Comparison of ENCODE assay signal across 29 cellular contexts in genomic region chr14:63343878-63344277, GRCh38. TPM values are rescaled to one million over a fixed set of nuclear protein-coding genes. Genes with fewer than 3 reads are reported as not detected.
DNase-seq lines count a peak whose midpoint lies in the region; ATAC-seq and TF ChIP-seq lines count a peak whose summit lies in the region.
"Had no signal": no experiment of that assay in that cellular context is flagged by ENCODE, and none has a peak within 500 bp of the region (broad histone marks: within the 10 kb centered on the region; RNA-seq: fewer than 3 reads in every experiment).

No MANE protein-coding gene starts in this region.

- dilution Hi-C loops in IMR-90 (cut with HindIII; ENCODE audit: low sequenced_read_pairs, unreplicated experiment) = no loop called here
- dilution Hi-C loops in mammary epithelial cell (cut with HindIII; ENCODE audit: low sequenced_read_pairs) = no loop called here

- peak; percentile 55 for DNase-seq in A673 (ENCODE audit: low spot score)
- DNase-seq in IMR-90 = peak; percentile 56
- DNase-seq in mammary epithelial cell = peak; percentile 7
- DNase-seq in foreskin keratinocyte = peak; percentile 8 to 39
- no peak for DNase-seq in NCI-H2227 (lab: John Stamatoyannopoulos, UW; ENCODE audit: unreplicated experiment)
- DNase-seq in spleen = no peak
- no peak for DNase-seq in activated CD4-positive, alpha-beta memory T cell treated with anti-CD3 and anti-CD28 coated beads for 36 hours
- DNase-seq: 8988T; activated CD8-positive, alpha-beta T cell treated with anti-CD3 and anti-CD28 coated beads for 36 hours; activated naive CD8-positive, alpha-beta T cell treated with anti-CD3 and anti-CD28 coated beads for 36 hours; CD4-positive, alpha-beta T cell; effector CD8-positive, alpha-beta T cell; KBM-7; left ventricle myocardium inferior; naive thymus-derived CD4-positive, alpha-beta T cell; NCI-H2081 treated with DMSO at 0.1 percent for 48 hours; NCI-H82; occipital lobe; SK-N-SH; small intestine; stimulated activated CD4-positive, alpha-beta T cell treated with anti-CD3 and anti-CD28 coated beads, Interleukin-1b, Interleukin-23, amount 100 ng/mL, for 48 hours had no signal

- H4K20me1 ChIP-seq in IMR-90 (ENCODE audit: insufficient read depth, low read length) (no peaks in the 10 kb centered on the region), mammary epithelial cell (ENCODE audit: insufficient read depth, low read length) (no peaks in the 10 kb centered on the region)

- no peak overlapping the region for H3K4me3 ChIP-seq in A673 (ENCODE audit: low read depth, low read length, poor library complexity, severe bottlenecking)
- H3K4me3 ChIP-seq in IMR-90 (ENCODE audit: insufficient read depth, low read depth, low read length) = no peak overlapping the region
- no peak overlapping the region for H3K4me3 ChIP-seq in mammary epithelial cell (replicated peaks in 1 of 3; ENCODE audit: insufficient read depth in 1 of 3, low read depth in 2 of 3, low read length in 3 of 3)
- no peak overlapping the region for H3K4me3 ChIP-seq in spleen
- H3K4me3 ChIP-seq: left ventricle myocardium inferior, tibial nerve had no signal

- H3K4me2 ChIP-seq in IMR-90 (ENCODE audit: low read depth, low read length) (no peak overlapping the region), mammary epithelial cell (ENCODE audit: insufficient read depth, low read depth, low read length) (no peak overlapping the region)
- H3K4me2 ChIP-seq: SK-N-SH had no signal

- BruUV-seq in A673 (replicated peaks; lab: Mats Ljungman, UMichigan) (no TSS peak), IMR-90 (replicated peaks; lab: Mats Ljungman, UMichigan) (no TSS peak), mammary epithelial cell (replicated peaks; lab: Mats Ljungman, UMichigan) (no TSS peak)

- no peaks in the 10 kb centered on the region for H3K79me2 ChIP-seq in mammary epithelial cell (ENCODE audit: insufficient read depth, low read length)

- H3K27me3 ChIP-seq in A673 (replicated peaks; ENCODE audit: insufficient read depth, low read depth, low read length, poor library complexity) = no peaks in the 10 kb centered on the region
- H3K27me3 ChIP-seq in IMR-90 (ENCODE audit: control insufficient read depth, insufficient read depth, low read length) = peaks cover 7% of the 10 kb centered on the region
- H3K27me3 ChIP-seq in mammary epithelial cell (ENCODE audit: insufficient read depth, low read length) = no peaks in the 10 kb centered on the region
- no peaks in the 10 kb centered on the region for H3K27me3 ChIP-seq in foreskin keratinocyte
- peaks cover 0 to 6% (median 0%) of the 10 kb centered on the region in 7 donors for H3K27me3 ChIP-seq in spleen (replicated peaks in 1 of 7)
- H3K27me3 ChIP-seq: tibial nerve had no signal

- H3K36me3 ChIP-seq in A673 (ENCODE audit: insufficient read depth, low read length, poor library complexity, severe bottlenecking) (no peaks in the 10 kb centered on the region), IMR-90 (ENCODE audit: control insufficient read depth, insufficient read depth, low read length) (no peaks in the 10 kb centered on the region), mammary epithelial cell (ENCODE audit: insufficient read depth, low read length) (no peaks in the 10 kb centered on the region), spleen (no peaks in the 10 kb centered on the region)
- H3K36me3 ChIP-seq: left ventricle myocardium inferior, tibial nerve had no signal

- no peak overlapping the region for H3K4me3 Mint-ChIP-seq in activated CD4-positive, alpha-beta memory T cell treated with anti-CD3 and anti-CD28 coated beads for 36 hours
- H3K4me3 Mint-ChIP-seq: activated CD8-positive, alpha-beta T cell treated with anti-CD3 and anti-CD28 coated beads for 36 hours; activated naive CD8-positive, alpha-beta T cell treated with anti-CD3 and anti-CD28 coated beads for 36 hours; activated T-helper 17 cell treated with anti-CD3 and anti-CD28 coated beads, Interleukin-2, amount 50 U/mL, for 72 hours; CD4-positive, alpha-beta T cell; naive thymus-derived CD4-positive, alpha-beta T cell; T-helper 1 cell treated with Interleukin-12 subunit alpha and Interleukin-12 subunit beta and Interleukin-4 antibody, amounts not matched to agents 30 μg/mL and 1 μg/mL, for 36 hours had no signal

- in situ Hi-C loops in IMR-90 (cut with MboI; ENCODE audit: low sequenced_read_pairs) = no loop called here
- in situ Hi-C loops in mammary epithelial cell (cut with MboI; ENCODE audit: low sequenced_read_pairs in 2 of 2) = no loop called here

- POLR2A ChIA-PET in A673 (lab: Charles Lee; ENCODE audit: low non-redundant PET) (no interaction called here), IMR-90 (lab: Charles Lee; ENCODE audit: unreplicated experiment) (no interaction called here)
- POLR2A ChIA-PET in activated CD4-positive, alpha-beta memory T cell treated with anti-CD3 and anti-CD28 coated beads for 36 hours (lab: Charles Lee) = no interaction called here

- TF ChIP-seq CTCF in A673 (conservative IDR thresholded peaks at IDR 0.05; ENCODE audit: low read depth, low read length) (no peak), IMR-90 (conservative IDR thresholded peaks at IDR 0.05; ENCODE audit: low read depth, low read length) (no peak), mammary epithelial cell (conservative IDR thresholded peaks at IDR 0.05 in 1 of 2, IDR thresholded peaks at IDR 0.05 in 1 of 2; ENCODE audit: extremely low read depth in 1 of 2, insufficient read depth in 1 of 2, low read depth in 1 of 2, low read length in 2 of 2) (no peak), foreskin keratinocyte (conservative IDR thresholded peaks at IDR 0.05) (no peak), spleen (IDR thresholded peaks at IDR 0.05 in 8 of 11, conservative IDR thresholded peaks at IDR 0.05 in 3 of 11) (no peak)

- H3K9me3 ChIP-seq in A673 (ENCODE audit: low read depth, low read length, poor library complexity, severe bottlenecking) (no peaks in the 10 kb centered on the region), IMR-90 (ENCODE audit: control insufficient read depth, insufficient read depth, low read length) (no peaks in the 10 kb centered on the region), mammary epithelial cell (replicated peaks; ENCODE audit: insufficient read depth, low read length) (no peaks in the 10 kb centered on the region), spleen (peaks cover 0 to 5% (median 0%) of the 10 kb centered on the region in 8 donors)
- H3K9me3 ChIP-seq: left ventricle myocardium inferior, SK-N-SH, tibial nerve had no signal

- H2BK20ac ChIP-seq in IMR-90 (ENCODE audit: low read depth, low read length) = no peak overlapping the region

- no peak overlapping the region for H2AK5ac ChIP-seq in IMR-90 (ENCODE audit: low read depth, low read length)

- no peak overlapping the region for H3K27ac Mint-ChIP-seq in activated CD4-positive, alpha-beta memory T cell treated with anti-CD3 and anti-CD28 coated beads for 36 hours
- H3K27ac Mint-ChIP-seq: activated CD8-positive, alpha-beta T cell treated with anti-CD3 and anti-CD28 coated beads for 36 hours; activated naive CD8-positive, alpha-beta T cell treated with anti-CD3 and anti-CD28 coated beads for 36 hours; activated T-helper 17 cell treated with anti-CD3 and anti-CD28 coated beads, Interleukin-2, amount 50 U/mL, for 72 hours; CD4-positive, alpha-beta T cell; naive thymus-derived CD4-positive, alpha-beta T cell; T-helper 1 cell treated with Interleukin-12 subunit alpha and Interleukin-12 subunit beta and Interleukin-4 antibody, amounts not matched to agents 30 μg/mL and 1 μg/mL, for 36 hours had no signal

- H3K14ac ChIP-seq in IMR-90 (replicated peaks; ENCODE audit: low read depth, low read length) = no peak overlapping the region

- H3K56ac ChIP-seq in IMR-90 (ENCODE audit: extremely low read depth, insufficient read depth, low read length) = no peak overlapping the region

- no peak for ATAC-seq in IMR-90 (ENCODE audit: low read depth)
- ATAC-seq in foreskin keratinocyte = no peak
- no peak for ATAC-seq in HG03175 (IDR thresholded peaks at IDR 0.05; ENCODE audit: unreplicated experiment)
- ATAC-seq: activated CD4-positive, CD25-positive, alpha-beta regulatory T cell treated with anti-CD3 and anti-CD28 coated beads, Interleukin-2, amount 50 U/mL, for 24 hours; activated CD8-positive, alpha-beta T cell treated with anti-CD3 and anti-CD28 coated beads for 36 hours; activated T-helper 17 cell treated with anti-CD3 and anti-CD28 coated beads, Interleukin-2, amount 50 U/mL, for 72 hours; naive thymus-derived CD4-positive, alpha-beta T cell had no signal

- H4K8ac ChIP-seq in IMR-90 (ENCODE audit: low read depth in 2 of 2, low read length in 2 of 2) = no peak overlapping the region

- no peak overlapping the region for H2BK5ac ChIP-seq in IMR-90 (ENCODE audit: low read depth, low read length, poor library complexity, severe bottlenecking)

- WGBS in IMR-90 (ENCODE audit: extremely low coverage in 2 of 2, insufficient read length in 1 of 2), 2 experiments = no CpG with 5 or more reads among the region's 1 CpG
- 100% methylated on average over 1 of the region's 1 CpG for WGBS in mammary epithelial cell (ENCODE audit: low coverage, missing lambda C conversion rate)
- 83 to 93% (median 89%) methylated on average over 1 of the region's 1 CpG for WGBS in spleen, 5 donors

- H3K36me3 Mint-ChIP-seq in activated CD4-positive, alpha-beta memory T cell treated with anti-CD3 and anti-CD28 coated beads for 36 hours = no peaks in the 10 kb centered on the region
- H3K36me3 Mint-ChIP-seq: activated naive CD8-positive, alpha-beta T cell treated with anti-CD3 and anti-CD28 coated beads for 36 hours; naive thymus-derived CD4-positive, alpha-beta T cell had no signal

- peaks cover 15% of the 10 kb centered on the region for H3K27me3 Mint-ChIP-seq in activated CD4-positive, alpha-beta memory T cell treated with anti-CD3 and anti-CD28 coated beads for 36 hours

- H3K23ac ChIP-seq in IMR-90 (ENCODE audit: low read depth, low read length) = no peak overlapping the region

- H3K9me1 ChIP-seq in IMR-90 (ENCODE audit: insufficient read depth, low read length) = no peaks in the 10 kb centered on the region

- H3K79me1 ChIP-seq in IMR-90 (ENCODE audit: low read depth in 1 of 2, low read length in 2 of 2) = no peaks in the 10 kb centered on the region

- no peak overlapping the region for H2BK15ac ChIP-seq in IMR-90 (ENCODE audit: low read depth, low read length)

- H4K91ac ChIP-seq in IMR-90 (ENCODE audit: insufficient read depth, low read depth, low read length) = no peak overlapping the region

- CTCF ChIA-PET in A673 (lab: Charles Lee) (no interaction called here), IMR-90 (lab: Yijun Ruan, JAX) (no interaction called here), mammary epithelial cell (lab: Charles Lee; ENCODE audit: low non-redundant PET) (no interaction called here)
- CTCF ChIA-PET in activated CD4-positive, alpha-beta memory T cell treated with anti-CD3 and anti-CD28 coated beads for 36 hours (lab: Charles Lee) = no interaction called here

- H3K4ac ChIP-seq in IMR-90 (ENCODE audit: low read depth, low read length) = no peak overlapping the region

- H2BK120ac ChIP-seq in IMR-90 (ENCODE audit: low read depth, low read length) = no peak overlapping the region

- TF ChIP-seq POLR2A in IMR-90 (IDR thresholded peaks at IDR 0.05; ENCODE audit: low read depth, low read length) = no peak
- TF ChIP-seq POLR2A in spleen (IDR thresholded peaks at IDR 0.05) = no peak

- H2AK9ac ChIP-seq in IMR-90 (replicated peaks; ENCODE audit: low read depth, low read length, poor library complexity) = no peak overlapping the region

- no peak overlapping the region for H2AFZ ChIP-seq in IMR-90 (replicated peaks; ENCODE audit: low read length, poor library complexity)
- H2AFZ ChIP-seq in mammary epithelial cell (ENCODE audit: low read depth, low read length) = no peak overlapping the region

- intact Hi-C loops in A673 (cut with micrococcal nuclease; ENCODE audit: unreplicated experiment) (no loop called here), IMR-90 (cut with micrococcal nuclease) (no loop called here), mammary epithelial cell (cut with micrococcal nuclease) (no loop called here), spleen (cut with DNase I; ENCODE audit: low total_unique reads) (no loop called here)
- intact Hi-C loops in activated CD4-positive, alpha-beta memory T cell treated with anti-CD3 and anti-CD28 coated beads for 36 hours (cut with micrococcal nuclease) = no loop called here

- H4K5ac ChIP-seq in IMR-90 (ENCODE audit: low read depth, low read length) = no peak overlapping the region

- H3K9ac ChIP-seq in IMR-90 (ENCODE audit: low read depth, low read length) (no peak overlapping the region), mammary epithelial cell (ENCODE audit: insufficient read depth, low read length) (no peak overlapping the region)
- H3K9ac ChIP-seq: SK-N-SH had no signal

- H3K27ac ChIP-seq in A673 (ENCODE audit: low read depth, low read length, poor library complexity, severe bottlenecking) = no peak overlapping the region
- no peak overlapping the region for H3K27ac ChIP-seq in IMR-90 (ENCODE audit: insufficient read depth, low read length)
- no peak overlapping the region for H3K27ac ChIP-seq in mammary epithelial cell (ENCODE audit: insufficient read depth, low read depth, low read length)
- H3K27ac ChIP-seq in foreskin keratinocyte = no peak overlapping the region
- H3K27ac ChIP-seq in spleen = no peak overlapping the region
- H3K27ac ChIP-seq: left ventricle myocardium inferior, tibial nerve had no signal

- no peaks in the 10 kb centered on the region for H3K4me1 Mint-ChIP-seq in activated CD4-positive, alpha-beta memory T cell treated with anti-CD3 and anti-CD28 coated beads for 36 hours (ENCODE audit: low read depth)
- H3K4me1 Mint-ChIP-seq: activated naive CD8-positive, alpha-beta T cell treated with anti-CD3 and anti-CD28 coated beads for 36 hours; activated T-helper 17 cell treated with anti-CD3 and anti-CD28 coated beads, Interleukin-2, amount 50 U/mL, for 72 hours; naive thymus-derived CD4-positive, alpha-beta T cell had no signal

- H3K18ac ChIP-seq in IMR-90 (ENCODE audit: low read depth, low read length) = no peak overlapping the region

- no peak for TF ChIP-seq RAD21 in IMR-90 (IDR thresholded peaks at IDR 0.05; ENCODE audit: low read length)

- H3K9me3 Mint-ChIP-seq in activated CD4-positive, alpha-beta memory T cell treated with anti-CD3 and anti-CD28 coated beads for 36 hours = no peaks in the 10 kb centered on the region
- H3K9me3 Mint-ChIP-seq: activated CD8-positive, alpha-beta T cell treated with anti-CD3 and anti-CD28 coated beads for 36 hours; activated naive CD8-positive, alpha-beta T cell treated with anti-CD3 and anti-CD28 coated beads for 36 hours; activated T-helper 17 cell treated with anti-CD3 and anti-CD28 coated beads, Interleukin-2, amount 50 U/mL, for 72 hours; CD4-positive, alpha-beta T cell; T-helper 1 cell treated with Interleukin-12 subunit alpha and Interleukin-12 subunit beta and Interleukin-4 antibody, amounts not matched to agents 30 μg/mL and 1 μg/mL, for 36 hours had no signal

- peaks cover 24% of the 10 kb centered on the region for H3K4me1 ChIP-seq in A673 (ENCODE audit: insufficient read depth, low read length, poor library complexity, severe bottlenecking)
- H3K4me1 ChIP-seq in IMR-90 (ENCODE audit: control insufficient read depth, insufficient read depth, low read length) = no peaks in the 10 kb centered on the region
- no peaks in the 10 kb centered on the region for H3K4me1 ChIP-seq in mammary epithelial cell (ENCODE audit: insufficient read depth, low read length)
- H3K4me1 ChIP-seq in foreskin keratinocyte = no peaks in the 10 kb centered on the region
- no peaks in the 10 kb centered on the region for H3K4me1 ChIP-seq in spleen
- H3K4me1 ChIP-seq: left ventricle myocardium inferior, tibial nerve had no signal

RNA-seq across cellular contexts. Expression of gene GPHB5, which starts 25.1 kb away (rescaled TPM):
- total RNA-seq in A673 (2021) (not detected in 2 replicates), IMR-90 (2012; rRNA removed) (not detected in 2 replicates), mammary epithelial cell (not detected), foreskin keratinocyte (not detected in 2 replicates), spleen (not detected)
- polyA plus RNA-seq in IMR-90 (2012; rRNA removed) (not detected in 2 replicates), mammary epithelial cell (not detected), foreskin keratinocyte (not detected in 2 replicates), spleen (not detected)
- not detected in 2 replicates for polyA plus RNA-seq in IMR-90 (2012; cell fraction: cytosol; rRNA removed)
- not detected in 2 replicates for polyA plus RNA-seq in IMR-90 (2012; cell fraction: nucleus; rRNA removed; ENCODE audit: low replicate concordance)
- polyA minus RNA-seq in mammary epithelial cell = not detected
- total RNA-seq in activated CD4-positive, alpha-beta memory T cell treated with anti-CD3 and anti-CD28 coated beads for 36 hours = not detected
- total RNA-seq: activated CD8-positive, alpha-beta T cell treated with anti-CD3 and anti-CD28 coated beads for 36 hours; activated naive CD8-positive, alpha-beta T cell treated with anti-CD3 and anti-CD28 coated beads for 36 hours; activated T-helper 17 cell treated with anti-CD3 and anti-CD28 coated beads, Interleukin-2, amount 50 U/mL, for 72 hours; CD4-positive, alpha-beta T cell; chondrocyte; G401; left ventricle myocardium inferior; naive thymus-derived CD4-positive, alpha-beta T cell; occipital lobe; tibial nerve had no signal
- polyA plus RNA-seq: esophagus; naive thymus-derived CD4-positive, alpha-beta T cell; SK-N-SH; small intestine had no signal

Comparison
In these comparisons a context has a peak if more than half of its experiments do, and no peak if none do; other contexts are left out.
1. DNase-seq: peak in A673 (single experiment), IMR-90 (single experiment), mammary epithelial cell (single experiment) and foreskin keratinocyte (2 of 2); none in NCI-H2227 (single experiment), spleen (single experiment) and activated CD4-positive, alpha-beta memory T cell treated with anti-CD3 and anti-CD28 coated beads for 36 hours (single experiment).